ENCODE assay signal across 1 cellular context in the genomic region with DNA sequence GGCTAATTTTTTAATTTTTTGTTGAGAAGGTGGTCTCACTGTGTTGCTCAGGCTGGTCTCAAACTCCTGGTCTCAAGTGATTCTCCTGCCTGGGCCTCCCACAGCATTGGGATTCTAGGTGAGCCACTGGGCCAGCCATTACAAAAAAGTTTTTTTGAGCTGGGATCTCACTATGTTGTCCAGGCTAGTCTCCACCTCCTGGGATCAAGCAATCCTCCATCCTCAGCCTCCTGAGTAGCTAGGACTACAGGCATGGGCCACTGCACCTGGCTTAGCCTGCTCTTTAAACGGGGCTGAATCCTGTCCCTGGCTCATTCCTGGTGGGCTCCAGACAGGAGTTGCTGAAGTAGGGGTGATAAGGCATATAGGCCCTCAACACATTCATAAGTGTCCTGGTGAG.
TF ChIP-seq lines count a peak whose summit lies in the region.

No MANE protein-coding gene starts in this region.

TF ChIP-seq in K562, 482 proteins besides CTCF, POLR2A, EP300 and RAD21:
- TF ChIP-seq RBFOX2 (IDR thresholded peaks at IDR 0.05; ENCODE audit: low read depth, low read length) = no peak
- TF ChIP-seq, protein P1, sequence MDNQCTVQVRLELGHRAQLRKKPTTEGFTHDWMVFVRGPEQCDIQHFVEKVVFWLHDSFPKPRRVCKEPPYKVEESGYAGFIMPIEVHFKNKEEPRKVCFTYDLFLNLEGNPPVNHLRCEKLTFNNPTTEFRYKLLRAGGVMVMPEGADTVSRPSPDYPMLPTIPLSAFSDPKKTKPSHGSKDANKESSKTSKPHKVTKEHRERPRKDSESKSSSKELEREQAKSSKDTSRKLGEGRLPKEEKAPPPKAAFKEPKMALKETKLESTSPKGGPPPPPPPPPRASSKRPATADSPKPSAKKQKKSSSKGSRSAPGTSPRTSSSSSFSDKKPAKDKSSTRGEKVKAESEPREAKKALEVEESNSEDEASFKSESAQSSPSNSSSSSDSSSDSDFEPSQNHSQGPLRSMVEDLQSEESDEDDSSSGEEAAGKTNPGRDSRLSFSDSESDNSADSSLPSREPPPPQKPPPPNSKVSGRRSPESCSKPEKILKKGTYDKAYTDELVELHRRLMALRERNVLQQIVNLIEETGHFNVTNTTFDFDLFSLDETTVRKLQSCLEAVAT (IDR thresholded peaks at IDR 0.05) = no peak
- no peak for TF ChIP-seq CEBPB (tag; IDR thresholded peaks at IDR 0.05)
- TF ChIP-seq STAG1 (CRISPR knock-in tag; IDR thresholded peaks at IDR 0.05; ENCODE audit: borderline replicate concordance) = no peak
- peak; percentile 46 for TF ChIP-seq RBM25 (IDR thresholded peaks at IDR 0.05; ENCODE audit: low read depth, low read length, severe bottlenecking)
- no peak for TF ChIP-seq TCF7 (IDR thresholded peaks at IDR 0.05; ENCODE audit: borderline replicate concordance)
- no peak for TF ChIP-seq GABPB1 (CRISPR knock-in tag; IDR thresholded peaks at IDR 0.05)
- no peak for TF ChIP-seq RBM14 (IDR thresholded peaks at IDR 0.05; ENCODE audit: borderline replicate concordance, insufficient read depth, low read depth, low read length)
- TF ChIP-seq, protein P2, sequence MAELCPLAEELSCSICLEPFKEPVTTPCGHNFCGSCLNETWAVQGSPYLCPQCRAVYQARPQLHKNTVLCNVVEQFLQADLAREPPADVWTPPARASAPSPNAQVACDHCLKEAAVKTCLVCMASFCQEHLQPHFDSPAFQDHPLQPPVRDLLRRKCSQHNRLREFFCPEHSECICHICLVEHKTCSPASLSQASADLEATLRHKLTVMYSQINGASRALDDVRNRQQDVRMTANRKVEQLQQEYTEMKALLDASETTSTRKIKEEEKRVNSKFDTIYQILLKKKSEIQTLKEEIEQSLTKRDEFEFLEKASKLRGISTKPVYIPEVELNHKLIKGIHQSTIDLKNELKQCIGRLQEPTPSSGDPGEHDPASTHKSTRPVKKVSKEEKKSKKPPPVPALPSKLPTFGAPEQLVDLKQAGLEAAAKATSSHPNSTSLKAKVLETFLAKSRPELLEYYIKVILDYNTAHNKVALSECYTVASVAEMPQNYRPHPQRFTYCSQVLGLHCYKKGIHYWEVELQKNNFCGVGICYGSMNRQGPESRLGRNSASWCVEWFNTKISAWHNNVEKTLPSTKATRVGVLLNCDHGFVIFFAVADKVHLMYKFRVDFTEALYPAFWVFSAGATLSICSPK (IDR thresholded peaks at IDR 0.05; ENCODE audit: borderline replicate concordance) = no peak
- no peak for TF ChIP-seq BRD4 (IDR thresholded peaks at IDR 0.05)
- TF ChIP-seq, protein P3, sequence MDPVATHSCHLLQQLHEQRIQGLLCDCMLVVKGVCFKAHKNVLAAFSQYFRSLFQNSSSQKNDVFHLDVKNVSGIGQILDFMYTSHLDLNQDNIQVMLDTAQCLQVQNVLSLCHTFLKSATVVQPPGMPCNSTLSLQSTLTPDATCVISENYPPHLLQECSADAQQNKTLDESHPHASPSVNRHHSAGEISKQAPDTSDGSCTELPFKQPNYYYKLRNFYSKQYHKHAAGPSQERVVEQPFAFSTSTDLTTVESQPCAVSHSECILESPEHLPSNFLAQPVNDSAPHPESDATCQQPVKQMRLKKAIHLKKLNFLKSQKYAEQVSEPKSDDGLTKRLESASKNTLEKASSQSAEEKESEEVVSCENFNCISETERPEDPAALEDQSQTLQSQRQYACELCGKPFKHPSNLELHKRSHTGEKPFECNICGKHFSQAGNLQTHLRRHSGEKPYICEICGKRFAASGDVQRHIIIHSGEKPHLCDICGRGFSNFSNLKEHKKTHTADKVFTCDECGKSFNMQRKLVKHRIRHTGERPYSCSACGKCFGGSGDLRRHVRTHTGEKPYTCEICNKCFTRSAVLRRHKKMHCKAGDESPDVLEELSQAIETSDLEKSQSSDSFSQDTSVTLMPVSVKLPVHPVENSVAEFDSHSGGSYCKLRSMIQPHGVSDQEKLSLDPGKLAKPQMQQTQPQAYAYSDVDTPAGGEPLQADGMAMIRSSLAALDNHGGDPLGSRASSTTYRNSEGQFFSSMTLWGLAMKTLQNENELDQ (CRISPR knock-in tag; IDR thresholded peaks at IDR 0.05; ENCODE audit: borderline replicate concordance) = no peak
- TF ChIP-seq ZC3H11A (IDR thresholded peaks at IDR 0.05; ENCODE audit: low read depth, low read length) = no peak
- TF ChIP-seq ZNF121 (CRISPR knock-in tag; conservative IDR thresholded peaks at IDR 0.05) = peak; percentile 99
- no peak for TF ChIP-seq EZH2 (IDR thresholded peaks at IDR 0.05; ENCODE audit: borderline replicate concordance, low read depth, low read length)
- TF ChIP-seq FOXA1 (IDR thresholded peaks at IDR 0.05; ENCODE audit: borderline replicate concordance) = no peak
- no peak for TF ChIP-seq TAF1 (IDR thresholded peaks at IDR 0.05; ENCODE audit: control insufficient read depth, extremely low read depth, insufficient read depth, low read length, severe bottlenecking)
- no peak for TF ChIP-seq IFI16 (CRISPR knock-in tag; IDR thresholded peaks at IDR 0.05)
- TF ChIP-seq XRCC5 (IDR thresholded peaks at IDR 0.05; ENCODE audit: low read depth, low read length) = no peak
- no peak for TF ChIP-seq NONO (IDR thresholded peaks at IDR 0.05; ENCODE audit: low read depth in 2 of 2, low read length in 1 of 2)
- no peak for TF ChIP-seq ZNF197 (CRISPR knock-in tag; IDR thresholded peaks at IDR 0.05; ENCODE audit: low read depth)
- no peak for TF ChIP-seq HLTF (IDR thresholded peaks at IDR 0.05)
- 0 out of 2 replicates have a peak, but pooled peaks have one; percentile 29 for TF ChIP-seq BCOR (IDR thresholded peaks at IDR 0.05)
